In genomic region chrX:51332188-51332942, GRCh38 we compare ENCODE assay signal across 8 cellular contexts. TPM values are rescaled to one million over a fixed set of nuclear protein-coding genes. Genes with fewer than 3 reads are reported as not detected.
DNase-seq lines count a peak whose midpoint lies in the region; ATAC-seq and TF ChIP-seq lines count a peak whose summit lies in the region.

NUDT10 (plus strand) TSS chrX:51332822; CDS start chrX:51332966, 144 bp downstream.

- H3K9me3 Mint-ChIP-seq in activated B cell treated with CpG ODN at 0.5 μM for 24 hours = no peaks in the 10 kb centered on the region

- TF ChIP-seq CTCF in activated B cell treated with CpG ODN at 0.5 μM for 24 hours (IDR thresholded peaks at IDR 0.05) (no peak), dorsolateral prefrontal cortex (IDR thresholded peaks at IDR 0.05 in 54 of 56, conservative IDR thresholded peaks at IDR 0.05 in 2 of 56; ENCODE audit: low read depth in 1 of 56, partially characterized antibody in 56 of 56) (no peak)

- CTCF ChIA-PET in activated B cell treated with CpG ODN at 0.5 μM for 24 hours (lab: Charles Lee) = no interaction called here

- peaks cover 1% of the 10 kb centered on the region for H3K27me3 Mint-ChIP-seq in activated B cell treated with CpG ODN at 0.5 μM for 24 hours

- peaks cover 0 to 66% (median 8%) of the 10 kb centered on the region in 45 donors for H3K27me3 ChIP-seq in dorsolateral prefrontal cortex

- peak within 1 kb of the TSS in 13 of 59 donors; percentile 5 to 64 (median 37) for H3K27ac ChIP-seq in dorsolateral prefrontal cortex

- H3K36me3 Mint-ChIP-seq in activated B cell treated with CpG ODN at 0.5 μM for 24 hours (ENCODE audit: low read depth) = peaks cover 2% of the 10 kb centered on the region

- H3K27ac Mint-ChIP-seq in activated B cell treated with CpG ODN at 0.5 μM for 24 hours = no peak within 1 kb of the TSS

- intact Hi-C loops in activated B cell treated with CpG ODN at 0.5 μM for 24 hours (cut with micrococcal nuclease) = loop anchor here (5.0 to 10.0 kb wide), 2 partner anchors 65 to 932 kb away; no protein-coding TSS in a partner anchor
- intact Hi-C loops in dorsolateral prefrontal cortex (cut with DNase I) = no loop called here

- peaks cover 9% of the 10 kb centered on the region for H3K4me1 Mint-ChIP-seq in activated B cell treated with CpG ODN at 0.5 μM for 24 hours

- H3K4me3 ChIP-seq in dorsolateral prefrontal cortex = peak within 1 kb of the TSS; percentile 30 to 68 (median 52)

- peak within 1 kb of the TSS; percentile 88 for H3K4me3 Mint-ChIP-seq in activated B cell treated with CpG ODN at 0.5 μM for 24 hours

- POLR2A ChIA-PET in activated B cell treated with CpG ODN at 0.5 μM for 24 hours (lab: Charles Lee) = no interaction called here

- peak; percentile 24 for DNase-seq in HK-2 (ENCODE audit: unreplicated experiment)
- peak; percentile 25 for DNase-seq in activated B cell treated with CpG ODN at 0.5 μM for 24 hours
- peak in 8 of 10 donors; percentile 23 to 76 (median 60) for DNase-seq in dorsolateral prefrontal cortex
- DNase-seq in lung microvascular endothelial cell (ENCODE audit: low read depth in 2 of 2) = peak; percentile 2 to 12
- DNase-seq in stimulated activated CD8-positive, alpha-beta memory T cell treated with anti-CD3 and anti-CD28 coated beads, Interleukin-7, amount 100 ng/mL, for 4 hours (ENCODE audit: low read depth in 2 of 2) = peak; percentile 10 to 21
- no peak for DNase-seq in effector CD8-positive, alpha-beta T cell (lab: John Stamatoyannopoulos, UW)

- peak; percentile 74 for ATAC-seq in activated B cell treated with CpG ODN at 0.5 μM for 24 hours (ENCODE audit: low read depth)
- no peak for ATAC-seq in GM21515 (IDR thresholded peaks at IDR 0.05; ENCODE audit: unreplicated experiment)
- no peak for ATAC-seq in HG03432 (IDR thresholded peaks at IDR 0.05; ENCODE audit: unreplicated experiment)

RNA-seq across cellular contexts. Expression of gene NUDT10, which starts in this region (rescaled TPM):
- 0.27 and 0.31 TPM in 2 replicates for total RNA-seq in activated B cell treated with CpG ODN at 0.5 μM for 24 hours
- total RNA-seq in dorsolateral prefrontal cortex = 10 to 100 TPM in 117 of 120 experiments, 1 to 10 TPM in 3; 6.0 to 30.8 (median 19.3) TPM
- total RNA-seq in lung microvascular endothelial cell = under 0.01 TPM in 1 of 2 replicates, not detected in the other

Comparison
In these comparisons a context has a peak if more than half of its experiments do, and no peak if none do; other contexts are left out.
1. Peak in DNase-seq and ATAC-seq in activated B cell treated with CpG ODN at 0.5 μM for 24 hours; RNA of the gene not detected or under 1 TPM.
2. Peak in DNase-seq in lung microvascular endothelial cell; RNA of the gene not detected or under 1 TPM.